In the genomic region with DNA sequence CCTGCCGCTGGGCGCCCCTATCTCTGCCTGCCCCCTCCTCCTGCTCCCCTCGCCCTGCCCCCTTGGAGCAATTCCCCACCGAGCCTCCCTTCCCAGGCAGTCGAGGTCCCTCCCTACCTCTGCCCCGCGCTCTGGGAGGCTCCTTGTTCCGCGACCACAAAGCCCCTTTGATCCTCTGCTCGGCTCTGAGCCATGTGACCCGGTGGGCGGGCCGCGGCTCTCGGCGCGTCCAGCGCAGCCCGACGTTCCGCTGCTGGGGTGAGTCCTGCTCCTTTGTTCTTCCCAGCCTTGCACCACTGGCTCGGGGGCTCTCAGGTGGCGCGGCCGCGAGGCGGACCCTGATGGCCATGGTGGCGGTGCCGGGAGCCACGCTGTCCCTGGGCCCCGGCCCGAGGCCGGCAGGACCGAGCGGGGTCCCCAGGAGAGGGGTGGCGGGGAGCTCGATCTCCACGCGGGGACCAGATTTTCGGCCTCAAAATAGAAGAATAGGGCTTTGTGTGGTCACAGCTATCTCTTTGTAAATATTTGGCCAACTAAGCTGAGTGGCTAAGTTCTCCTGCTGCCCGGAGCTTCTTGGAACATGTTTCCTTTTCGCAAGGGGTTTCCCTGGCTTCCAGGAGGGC, we compare ENCODE assay signal across 8 cellular contexts.
DNase-seq lines count a peak whose midpoint lies in the region; ATAC-seq and TF ChIP-seq lines count a peak whose summit lies in the region.

No MANE protein-coding gene starts in this region.

- ATAC-seq in GM21723 (IDR thresholded peaks at IDR 0.05; ENCODE audit: unreplicated experiment) (peak; percentile 43), upper lobe of right lung (peak; percentile 74)
- ATAC-seq in activated T-helper 17 cell treated with anti-CD3 and anti-CD28 coated beads, Interleukin-2, amount 50 U/mL, for 72 hours (replicated peaks), result peak; percentile 63
- ATAC-seq in naive thymus-derived CD8-positive, alpha-beta T cell, result peak; percentile 50 to 62

- H3K36me3 ChIP-seq in upper lobe of right lung, result no peaks in the 10 kb centered on the region

- POLR2A ChIA-PET in naive thymus-derived CD8-positive, alpha-beta T cell (lab: Charles Lee), result interaction anchor here (1.0 to 74.5 kb wide), 13 partner anchors 10 to 679 kb away, joined by 3 to 5369 read pairs (median 12); a partner anchor contains a TSS

- H3K36me3 Mint-ChIP-seq in activated T-helper 17 cell treated with anti-CD3 and anti-CD28 coated beads, Interleukin-2, amount 50 U/mL, for 72 hours (ENCODE audit: low read depth), result peaks cover 93% of the 10 kb centered on the region
- peaks cover 13 to 27% (median 21%) of the 10 kb centered on the region in 3 donors for H3K36me3 Mint-ChIP-seq in naive thymus-derived CD8-positive, alpha-beta T cell

- peak; percentile 39 to 56 for DNase-seq in AML-193 (lab: John Stamatoyannopoulos, UW)
- DNase-seq in NCI-H774 (lab: John Stamatoyannopoulos, UW), result peak; percentile 24
- DNase-seq in fibroblast of the aortic adventitia (ENCODE audit: low read depth), result peak; percentile 62
- peak in 9 of 10 donors; percentile 60 to 81 (median 68) for DNase-seq in naive thymus-derived CD8-positive, alpha-beta T cell
- DNase-seq in upper lobe of right lung, result peak; percentile 86
- DNase-seq in UCSD-AML1 (lab: John Stamatoyannopoulos, UW; ENCODE audit: unreplicated experiment), result no peak

- peak overlapping the region; percentile 82 for H3K27ac ChIP-seq in upper lobe of right lung

- H3K4me1 ChIP-seq in upper lobe of right lung, result peaks cover 76% of the 10 kb centered on the region

- peak overlapping the region; percentile 94 for H3K4me3 Mint-ChIP-seq in activated T-helper 17 cell treated with anti-CD3 and anti-CD28 coated beads, Interleukin-2, amount 50 U/mL, for 72 hours
- H3K4me3 Mint-ChIP-seq in naive thymus-derived CD8-positive, alpha-beta T cell, result peak overlapping the region; percentile 91 to 98 (median 96)

- no peaks in the 10 kb centered on the region for H3K27me3 Mint-ChIP-seq in activated T-helper 17 cell treated with anti-CD3 and anti-CD28 coated beads, Interleukin-2, amount 50 U/mL, for 72 hours
- no peaks in the 10 kb centered on the region for H3K27me3 Mint-ChIP-seq in naive thymus-derived CD8-positive, alpha-beta T cell

- no peaks in the 10 kb centered on the region for H3K9me3 ChIP-seq in upper lobe of right lung

- intact Hi-C loops in upper lobe of right lung (cut with DNase I), result no loop called here

- peaks cover 23% of the 10 kb centered on the region for H3K4me1 Mint-ChIP-seq in activated T-helper 17 cell treated with anti-CD3 and anti-CD28 coated beads, Interleukin-2, amount 50 U/mL, for 72 hours
- peaks cover 28 to 67% (median 54%) of the 10 kb centered on the region in 4 donors for H3K4me1 Mint-ChIP-seq in naive thymus-derived CD8-positive, alpha-beta T cell

- peak overlapping the region; percentile 96 for H3K27ac Mint-ChIP-seq in activated T-helper 17 cell treated with anti-CD3 and anti-CD28 coated beads, Interleukin-2, amount 50 U/mL, for 72 hours
- peak overlapping the region; percentile 92 to 99 (median 99) for H3K27ac Mint-ChIP-seq in naive thymus-derived CD8-positive, alpha-beta T cell

- H3K4me3 ChIP-seq in fibroblast of the aortic adventitia (ENCODE audit: low read depth, low read length) (peak overlapping the region; percentile 61), upper lobe of right lung (peak overlapping the region; percentile 65)

- no peaks in the 10 kb centered on the region for H3K27me3 ChIP-seq in upper lobe of right lung

- H3K9me3 Mint-ChIP-seq in activated T-helper 17 cell treated with anti-CD3 and anti-CD28 coated beads, Interleukin-2, amount 50 U/mL, for 72 hours, result no peaks in the 10 kb centered on the region
- no peaks in the 10 kb centered on the region for H3K9me3 Mint-ChIP-seq in naive thymus-derived CD8-positive, alpha-beta T cell

- TF ChIP-seq CTCF in fibroblast of the aortic adventitia (IDR thresholded peaks at IDR 0.05; ENCODE audit: insufficient read depth, low read length) (no peak), upper lobe of right lung (IDR thresholded peaks at IDR 0.05) (no peak)
